Comparison of ENCODE assay signal across 8 cellular contexts in the genomic region with DNA sequence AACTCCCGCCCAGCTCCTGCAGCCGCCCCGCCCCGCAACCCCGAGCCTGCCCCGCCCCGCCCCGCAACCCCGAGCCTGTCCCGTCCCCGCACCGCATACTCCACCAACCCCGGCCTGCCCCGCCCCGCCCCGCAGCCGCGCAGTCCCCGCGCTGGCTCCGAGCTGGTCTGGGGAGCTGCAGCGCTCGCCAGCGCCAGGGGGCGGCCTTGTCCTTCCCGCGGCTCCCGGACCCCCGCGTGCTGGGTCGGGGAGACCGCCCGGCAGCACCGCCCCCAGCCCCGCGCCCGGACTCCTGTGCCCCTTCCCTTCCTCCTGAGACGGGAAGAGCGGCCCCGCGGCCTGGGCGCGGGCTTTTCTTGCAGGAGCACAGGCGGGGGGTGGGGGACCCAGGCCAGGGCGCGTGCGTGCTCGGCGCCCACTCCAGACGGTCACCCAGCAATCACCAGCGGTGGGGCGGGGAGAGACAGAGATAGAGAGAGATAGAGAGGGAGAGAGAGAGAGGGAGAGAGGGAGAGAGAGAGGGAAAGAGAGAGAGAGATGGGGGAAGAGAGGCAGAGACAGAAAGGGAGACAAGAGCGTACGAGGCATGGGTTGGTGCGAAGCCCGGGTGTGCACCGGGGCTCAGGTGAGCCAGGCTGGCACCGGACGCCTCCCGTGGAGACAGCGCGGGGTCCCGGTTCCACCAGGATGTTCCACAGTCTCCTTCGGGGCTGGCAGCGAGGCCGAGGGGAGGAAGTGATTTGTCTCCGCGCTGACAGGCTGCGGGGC. TPM values are rescaled to one million over a fixed set of nuclear protein-coding genes. Genes with fewer than 3 reads are reported as not detected.
DNase-seq lines count a peak whose midpoint lies in the region; TF ChIP-seq lines count a peak whose summit lies in the region.

No MANE protein-coding gene starts in this region.

- no peak overlapping the region for H3K27ac Mint-ChIP-seq in dendritic cell treated with granulocyte-macrophage colony-stimulating factor and Interleukin-4, amounts not matched to agents 40 ng/mL and 50 ng/mL, for 4 days
- no peak overlapping the region for H3K27ac Mint-ChIP-seq in mesothelial cell of epicardium

- no peaks in the 10 kb centered on the region for H3K36me3 Mint-ChIP-seq in dendritic cell treated with granulocyte-macrophage colony-stimulating factor and Interleukin-4, amounts not matched to agents 40 ng/mL and 50 ng/mL, for 4 days (ENCODE audit: low read depth)
- H3K36me3 Mint-ChIP-seq in mesothelial cell of epicardium: no peaks in the 10 kb centered on the region

- peaks cover 81% of the 10 kb centered on the region for H3K27me3 Mint-ChIP-seq in dendritic cell treated with granulocyte-macrophage colony-stimulating factor and Interleukin-4, amounts not matched to agents 40 ng/mL and 50 ng/mL, for 4 days
- peaks cover 68% of the 10 kb centered on the region for H3K27me3 Mint-ChIP-seq in mesothelial cell of epicardium (ENCODE audit: low read depth)

- intact Hi-C loops in dendritic cell treated with granulocyte-macrophage colony-stimulating factor and Interleukin-4, amounts not matched to agents 40 ng/mL and 50 ng/mL, for 4 days (cut with micrococcal nuclease): no loop called here

- DNase-seq in NCI-H2029 (lab: John Stamatoyannopoulos, UW): peak; percentile 40
- DNase-seq in NCI-H2029 treated with DMSO at 0.1 percent for 48 hours (lab: John Stamatoyannopoulos, UW): no peak
- DNase-seq in NCI-H748 treated with DMSO at 0.1 percent for 48 hours (lab: John Stamatoyannopoulos, UW): peak; percentile 6
- DNase-seq in mesothelial cell of epicardium (ENCODE audit: low spot score in 2 of 2, unreplicated experiment in 2 of 2): peak; percentile 53 to 74
- no peak for DNase-seq in MV-4-11 (lab: John Stamatoyannopoulos, UW)
- no peak for DNase-seq in medulla oblongata (ENCODE audit: extremely low spot score)
- DNase-seq in SKM-1 treated with dmso at 0.1 percent for 144 hours (lab: John Stamatoyannopoulos, UW; ENCODE audit: unreplicated experiment): no peak

- H3K4me1 Mint-ChIP-seq in dendritic cell treated with granulocyte-macrophage colony-stimulating factor and Interleukin-4, amounts not matched to agents 40 ng/mL and 50 ng/mL, for 4 days (ENCODE audit: low read depth): peaks cover 7% of the 10 kb centered on the region
- peaks cover 9% of the 10 kb centered on the region for H3K4me1 Mint-ChIP-seq in mesothelial cell of epicardium

- H3K4me3 Mint-ChIP-seq in dendritic cell treated with granulocyte-macrophage colony-stimulating factor and Interleukin-4, amounts not matched to agents 40 ng/mL and 50 ng/mL, for 4 days: peak overlapping the region; percentile 54
- H3K4me3 Mint-ChIP-seq in mesothelial cell of epicardium: peak overlapping the region; percentile 61

- TF ChIP-seq CTCF in mesothelial cell of epicardium (IDR thresholded peaks at IDR 0.05; ENCODE audit: unreplicated experiment): peak; percentile 56

- no peaks in the 10 kb centered on the region for H3K9me3 Mint-ChIP-seq in dendritic cell treated with granulocyte-macrophage colony-stimulating factor and Interleukin-4, amounts not matched to agents 40 ng/mL and 50 ng/mL, for 4 days
- H3K9me3 Mint-ChIP-seq in mesothelial cell of epicardium: no peaks in the 10 kb centered on the region

RNA-seq across cellular contexts. Expression of a gene that starts 14.7 kb away (rescaled TPM):
- 34.2 to 35.3 TPM (median 34.5 TPM) in 3 replicates for total RNA-seq in mesothelial cell of epicardium

RNA-seq across cellular contexts. Expression of a gene that starts 38.3 kb away (rescaled TPM):
- 18.4 to 20.0 TPM (median 19.1 TPM) in 3 replicates for total RNA-seq in mesothelial cell of epicardium

Comparison
In these comparisons a context has a peak if more than half of its experiments do, and no peak if none do; other contexts are left out.
1. DNase-seq: peak in NCI-H2029 (single experiment), NCI-H748 treated with DMSO at 0.1 percent for 48 hours (single experiment) and mesothelial cell of epicardium (2 of 2); none in NCI-H2029 treated with DMSO at 0.1 percent for 48 hours (single experiment), MV-4-11 (single experiment), medulla oblongata (single experiment) and SKM-1 treated with dmso at 0.1 percent for 144 hours (single experiment).